8 cellular contexts compared by ENCODE assay signal in genomic region chr2:105235388-105236059, GRCh38. TPM values are rescaled to one million over a fixed set of nuclear protein-coding genes. Genes with fewer than 3 reads are reported as not detected.
DNase-seq lines count a peak whose midpoint lies in the region; ATAC-seq and TF ChIP-seq lines count a peak whose summit lies in the region.

No MANE protein-coding gene starts in this region.

- H3K4me1 ChIP-seq in iPS DF 6.9 (ENCODE audit: control insufficient read depth, insufficient read depth, low read length) (peaks cover 2% of the 10 kb centered on the region), smooth muscle cell (ENCODE audit: low read depth) (no peaks in the 10 kb centered on the region)

- no peaks in the 10 kb centered on the region for H3F3A ChIP-seq in smooth muscle cell (ENCODE audit: low read depth)

- H3K9ac ChIP-seq in smooth muscle cell (ENCODE audit: low read depth): no peak overlapping the region

- H3K4me3 ChIP-seq in iPS DF 6.9 (ENCODE audit: low read length) (no peak overlapping the region), smooth muscle cell (no peak overlapping the region)

- peak; percentile 76 for DNase-seq in GM03348 (ENCODE audit: low spot score)
- DNase-seq in NCI-H2029 (lab: John Stamatoyannopoulos, UW): peak; percentile 64
- peak; percentile 39 for DNase-seq in T1000 (lab: John Stamatoyannopoulos, UW)
- DNase-seq in astrocyte of the hippocampus (ENCODE audit: low read depth, low spot score): peak; percentile 90
- peak; percentile 84 for DNase-seq in iPS DF 6.9 (ENCODE audit: low read depth, low spot score)
- peak; percentile 26 for DNase-seq in smooth muscle cell (lab: John Stamatoyannopoulos, UW; ENCODE audit: unreplicated experiment)

- no peaks in the 10 kb centered on the region for H3K79me2 ChIP-seq in smooth muscle cell (ENCODE audit: low read depth)

- peak overlapping the region; percentile 60 for H2AFZ ChIP-seq in smooth muscle cell (ENCODE audit: low read depth)

- ATAC-seq in HG02610 (IDR thresholded peaks at IDR 0.05; ENCODE audit: unreplicated experiment): peak; percentile 52
- ATAC-seq in GM18520 (IDR thresholded peaks at IDR 0.05; ENCODE audit: unreplicated experiment): no peak

- H3K36me3 ChIP-seq in iPS DF 6.9 (ENCODE audit: control insufficient read depth, insufficient read depth, low read length) (no peaks in the 10 kb centered on the region), smooth muscle cell (ENCODE audit: low read depth) (no peaks in the 10 kb centered on the region)

- H3K4me2 ChIP-seq in smooth muscle cell: no peak overlapping the region

- H3K27me3 ChIP-seq in iPS DF 6.9 (ENCODE audit: control insufficient read depth, insufficient read depth, low read length) (no peaks in the 10 kb centered on the region), smooth muscle cell (ENCODE audit: low read depth) (no peaks in the 10 kb centered on the region)

- no CpG with 5 or more reads among the region's 12 CpGs for WGBS in iPS DF 6.9 (ENCODE audit: insufficient coverage, insufficient read length)
- 14% methylated on average over 12 of the region's 12 CpGs for WGBS in smooth muscle cell (ENCODE audit: low lambda C conversion rate)

- no peaks in the 10 kb centered on the region for H4K20me1 ChIP-seq in smooth muscle cell (ENCODE audit: low read depth)

- no peak overlapping the region for H3K27ac ChIP-seq in iPS DF 6.9 (ENCODE audit: low read length)
- H3K27ac ChIP-seq in smooth muscle cell (ENCODE audit: low read depth): no peak overlapping the region

- peak; percentile 86 for TF ChIP-seq CTCF in smooth muscle cell (IDR thresholded peaks at IDR 0.05; ENCODE audit: borderline replicate concordance, insufficient read depth, poor library complexity, severe bottlenecking)

- no peaks in the 10 kb centered on the region for H3K9me3 ChIP-seq in iPS DF 6.9 (ENCODE audit: control insufficient read depth, insufficient read depth, low read length)
- no peaks in the 10 kb centered on the region for H3K9me3 ChIP-seq in smooth muscle cell (replicated peaks; ENCODE audit: low read depth)

RNA-seq across cellular contexts. Expression of gene GPR45, which starts 6.0 kb away (rescaled TPM):
- total RNA-seq in smooth muscle cell: not detected in 2 replicates
- polyA plus RNA-seq in smooth muscle cell: not detected in 2 replicates

Comparison
In these comparisons a context has a peak if more than half of its experiments do, and no peak if none do; other contexts are left out.
1. DNase-seq: peak in every context shown above with its lines; median percentile 90 in astrocyte of the hippocampus; 84 in iPS DF 6.9; 76 in GM03348; 64 in NCI-H2029; 39 in T1000; 26 in smooth muscle cell.